ENCODE assay signal across 8 cellular contexts in the genomic region with DNA sequence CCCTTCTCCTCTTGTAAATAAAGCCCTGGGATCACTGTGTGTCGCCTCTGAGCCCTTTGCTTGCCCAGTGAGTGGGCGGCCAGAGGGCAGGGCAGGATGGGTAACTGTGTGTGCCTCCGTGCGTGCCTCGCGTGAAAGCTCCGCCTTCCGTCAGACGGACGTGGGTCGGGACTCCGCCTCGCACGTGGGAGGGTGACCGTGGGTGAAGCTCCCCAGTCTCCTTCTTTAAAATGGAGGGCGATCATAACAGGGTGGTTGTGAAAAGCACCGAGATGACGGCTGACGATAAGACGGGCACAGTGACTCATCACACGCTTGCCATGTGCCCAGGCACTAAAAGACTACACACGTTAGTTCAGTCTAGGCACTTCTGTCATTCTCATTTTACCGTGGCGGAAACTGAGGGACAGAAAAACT. TPM values are rescaled to one million over a fixed set of nuclear protein-coding genes. Genes with fewer than 3 reads are reported as not detected.
DNase-seq lines count a peak whose midpoint lies in the region; ATAC-seq lines count a peak whose summit lies in the region.

No MANE protein-coding gene starts in this region.

- peaks cover 59% of the 10 kb centered on the region for H3K4me1 Mint-ChIP-seq in activated naive CD8-positive, alpha-beta T cell treated with anti-CD3 and anti-CD28 coated beads, Interleukin-2, amount 10 ng/mL, durations not matched to agents 7 days and 5 days

- POLR2A ChIA-PET in activated naive CD8-positive, alpha-beta T cell treated with anti-CD3 and anti-CD28 coated beads, Interleukin-2, amount 10 ng/mL, durations not matched to agents 7 days and 5 days (lab: Charles Lee): interaction anchor here (0.7 to 13.5 kb wide), 8 partner anchors 17 to 237 kb away, joined by 3 to 1055 read pairs (median 6); partner anchors contain the start of genes C12orf57, COPS7A, LPCAT3 and PTPN6

- DNase-seq in NK-92 (lab: John Stamatoyannopoulos, UW; ENCODE audit: unreplicated experiment) (peak; percentile 10), SW480 (ENCODE audit: low spot score) (peak; percentile 90), iPS-NIHi11 (ENCODE audit: low spot score) (peak; percentile 37), superior temporal gyrus (ENCODE audit: extremely low spot score) (no peak), G401 (ENCODE audit: low spot score) (no peak)
- no peak for DNase-seq in NK-92 treated with Interleukin-12 subunit alpha and Interleukin-12 subunit beta, amount 100 ng/mL, for 24 hours (lab: John Stamatoyannopoulos, UW)
- peak; percentile 72 for DNase-seq in activated naive CD8-positive, alpha-beta T cell treated with anti-CD3 and anti-CD28 coated beads, Interleukin-2, amount 10 ng/mL, durations not matched to agents 7 days and 5 days
- peak; percentile 94 for DNase-seq in stimulated activated CD4-positive, alpha-beta T cell treated with anti-CD3 and anti-CD28 coated beads, Interleukin-1b, Interleukin-23, amount 100 ng/mL, for 48 hours

- in situ Hi-C loops in G401 (cut with HindIII; ENCODE audit: low sequenced_read_pairs): no loop called here

- peak; percentile 32 for ATAC-seq in activated naive CD8-positive, alpha-beta T cell treated with anti-CD3 and anti-CD28 coated beads, Interleukin-2, amount 10 ng/mL, durations not matched to agents 7 days and 5 days (ENCODE audit: low read depth)

- H3K27ac Mint-ChIP-seq in activated naive CD8-positive, alpha-beta T cell treated with anti-CD3 and anti-CD28 coated beads, Interleukin-2, amount 10 ng/mL, durations not matched to agents 7 days and 5 days: peak overlapping the region; percentile 96

- H3K9me3 Mint-ChIP-seq in activated naive CD8-positive, alpha-beta T cell treated with anti-CD3 and anti-CD28 coated beads, Interleukin-2, amount 10 ng/mL, durations not matched to agents 7 days and 5 days: no peaks in the 10 kb centered on the region

- H3K36me3 Mint-ChIP-seq in activated naive CD8-positive, alpha-beta T cell treated with anti-CD3 and anti-CD28 coated beads, Interleukin-2, amount 10 ng/mL, durations not matched to agents 7 days and 5 days: peaks cover 38% of the 10 kb centered on the region

- peak overlapping the region; percentile 89 for H3K4me3 Mint-ChIP-seq in activated naive CD8-positive, alpha-beta T cell treated with anti-CD3 and anti-CD28 coated beads, Interleukin-2, amount 10 ng/mL, durations not matched to agents 7 days and 5 days

- no peaks in the 10 kb centered on the region for H3K27me3 Mint-ChIP-seq in activated naive CD8-positive, alpha-beta T cell treated with anti-CD3 and anti-CD28 coated beads, Interleukin-2, amount 10 ng/mL, durations not matched to agents 7 days and 5 days

RNA-seq across cellular contexts. Expression of gene PHB2, which starts 9.2 kb away (rescaled TPM):
- total RNA-seq in activated naive CD8-positive, alpha-beta T cell treated with anti-CD3 and anti-CD28 coated beads, Interleukin-2, amount 10 ng/mL, durations not matched to agents 7 days and 5 days: 100 to 1,000 TPM; 175 to 189 TPM
- 667 and 679 TPM in 2 replicates for total RNA-seq in G401 (2014; rRNA removed; shearing (Covaris generic))

RNA-seq across cellular contexts. Expression of gene EMG1, which starts 9.4 kb away (rescaled TPM):
- total RNA-seq in activated naive CD8-positive, alpha-beta T cell treated with anti-CD3 and anti-CD28 coated beads, Interleukin-2, amount 10 ng/mL, durations not matched to agents 7 days and 5 days: 10 to 100 TPM; 50.0 to 55.7 TPM
- 76.4 and 83.4 TPM in 2 replicates for total RNA-seq in G401 (2014; rRNA removed; shearing (Covaris generic))

RNA-seq across cellular contexts. Expression of gene PTPN6, which starts 10.1 kb away (rescaled TPM):
- total RNA-seq in activated naive CD8-positive, alpha-beta T cell treated with anti-CD3 and anti-CD28 coated beads, Interleukin-2, amount 10 ng/mL, durations not matched to agents 7 days and 5 days: 100 to 1,000 TPM; 349 to 370 TPM
- 12.1 and 16.6 TPM in 2 replicates for total RNA-seq in G401 (2014; rRNA removed; shearing (Covaris generic))

RNA-seq across cellular contexts. Expression of gene C12orf57, which starts 17.5 kb away (rescaled TPM):
- 100 to 1,000 TPM; 210 to 217 TPM for total RNA-seq in activated naive CD8-positive, alpha-beta T cell treated with anti-CD3 and anti-CD28 coated beads, Interleukin-2, amount 10 ng/mL, durations not matched to agents 7 days and 5 days
- total RNA-seq in G401 (2014; rRNA removed; shearing (Covaris generic)): 88.1 and 132 TPM in 2 replicates

RNA-seq across cellular contexts. Expression of gene RNU7-1, which starts 17.7 kb away (rescaled TPM):
- total RNA-seq in activated naive CD8-positive, alpha-beta T cell treated with anti-CD3 and anti-CD28 coated beads, Interleukin-2, amount 10 ng/mL, durations not matched to agents 7 days and 5 days: not detected
- total RNA-seq in G401 (2014; rRNA removed; shearing (Covaris generic)): not detected in 2 replicates

Comparison
In these comparisons a context has a peak if more than half of its experiments do, and no peak if none do; other contexts are left out.
1. DNase-seq: peak in NK-92 (single experiment), SW480 (single experiment), activated naive CD8-positive, alpha-beta T cell treated with anti-CD3 and anti-CD28 coated beads, Interleukin-2, amount 10 ng/mL, durations not matched to agents 7 days and 5 days (single experiment), iPS-NIHi11 (single experiment) and stimulated activated CD4-positive, alpha-beta T cell treated with anti-CD3 and anti-CD28 coated beads, Interleukin-1b, Interleukin-23, amount 100 ng/mL, for 48 hours (single experiment); none in NK-92 treated with Interleukin-12 subunit alpha and Interleukin-12 subunit beta, amount 100 ng/mL, for 24 hours (single experiment), superior temporal gyrus (single experiment) and G401 (single experiment).
2. RNA of gene PTPN6, which starts 10.1 kb away (total RNA-seq): 349 to 370 TPM in activated naive CD8-positive, alpha-beta T cell treated with anti-CD3 and anti-CD28 coated beads, Interleukin-2, amount 10 ng/mL, durations not matched to agents 7 days and 5 days; 12.1 to 16.6 TPM in G401; every median in the first group is over 10 times any median in the second.